9 cellular contexts compared by ENCODE assay signal in the genomic region with DNA sequence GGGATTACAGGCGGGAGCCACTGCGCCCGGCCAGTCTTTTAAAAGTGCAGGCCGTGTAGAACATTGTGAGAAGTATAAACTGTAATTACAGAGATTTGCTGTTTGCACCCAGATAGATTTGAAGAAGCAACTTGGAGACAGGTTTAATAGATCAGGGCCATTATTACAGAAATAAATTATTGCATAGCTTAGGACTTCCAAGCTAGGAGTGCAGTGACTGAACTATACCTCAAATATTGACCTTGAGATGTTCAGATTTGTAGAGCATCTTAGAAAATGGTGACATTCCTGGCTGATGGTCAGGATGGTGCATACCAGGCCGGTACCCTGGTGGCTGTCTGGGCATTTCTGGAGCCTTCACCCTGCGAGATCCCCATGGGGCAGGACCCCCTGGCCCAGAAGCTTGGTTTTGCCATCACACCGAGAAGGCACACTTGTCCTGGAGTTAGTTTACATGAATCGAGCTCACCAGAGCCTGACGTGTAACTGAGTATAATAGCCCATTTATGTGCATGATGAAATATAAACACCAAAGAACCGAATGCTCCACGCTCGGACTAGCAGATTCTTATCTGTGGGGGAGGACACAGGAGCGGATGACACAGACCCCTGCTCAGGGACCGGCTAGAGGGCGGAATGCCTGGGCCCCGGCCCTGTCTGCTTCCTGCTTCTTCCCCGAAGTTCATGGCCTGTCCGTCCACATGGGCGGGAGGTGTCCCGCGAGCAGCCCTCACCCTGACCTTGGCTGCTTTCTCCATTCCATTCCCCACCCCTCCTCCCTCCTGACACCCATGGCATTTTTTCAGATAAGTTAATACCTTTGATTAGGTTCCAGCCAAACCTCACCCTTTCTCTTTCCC. TPM values are rescaled to one million over a fixed set of nuclear protein-coding genes. Genes with fewer than 3 reads are reported as not detected.
DNase-seq lines count a peak whose midpoint lies in the region; TF ChIP-seq lines count a peak whose summit lies in the region.
"Had no signal": no experiment of that assay in that cellular context is flagged by ENCODE, and none has a peak within 500 bp of the region (broad histone marks: within the 10 kb centered on the region; RNA-seq: fewer than 3 reads in every experiment).

No MANE protein-coding gene starts in this region.

- H3K27ac Mint-ChIP-seq in neural progenitor cell = peak overlapping the region; percentile 95
- H3K27ac Mint-ChIP-seq: activated CD4-positive, alpha-beta memory T cell treated with anti-CD3 and anti-CD28 coated beads for 36 hours had no signal

- no peak overlapping the region for H3K9ac ChIP-seq in neural progenitor cell

- peaks cover 13% of the 10 kb centered on the region for H3F3A ChIP-seq in neural progenitor cell (ENCODE audit: low read depth)

- CTCF ChIA-PET in AG04450 (lab: Charles Lee) = interaction anchor here (1.3 to 1.5 kb wide), 2 partner anchors 13 to 14 kb away, joined by 3 to 4 read pairs; no protein-coding TSS in a partner anchor

- POLR2A ChIA-PET in AG04450 (lab: Yijun Ruan, JAX) = no interaction called here

- TF ChIP-seq CTCF in AG04450 (IDR thresholded peaks at IDR 0.05; ENCODE audit: low read depth, low read length) (no peak), fibroblast of pulmonary artery (IDR thresholded peaks at IDR 0.05; ENCODE audit: low read length, missing control alignments) (no peak), neural progenitor cell (IDR thresholded peaks at IDR 0.05) (no peak)

- H3K36me3 ChIP-seq in SJSA1 (no peaks in the 10 kb centered on the region), neural progenitor cell (no peaks in the 10 kb centered on the region)

- H3K4me3 Mint-ChIP-seq in neural progenitor cell = no peak overlapping the region
- H3K4me3 Mint-ChIP-seq: activated CD4-positive, alpha-beta memory T cell treated with anti-CD3 and anti-CD28 coated beads for 36 hours had no signal

- H3K9me3 Mint-ChIP-seq in neural progenitor cell = no peaks in the 10 kb centered on the region
- H3K9me3 Mint-ChIP-seq: activated CD4-positive, alpha-beta memory T cell treated with anti-CD3 and anti-CD28 coated beads for 36 hours had no signal

- H3K27me3 ChIP-seq in AG04450 (ENCODE audit: control insufficient read depth, insufficient read depth, low read length) (no peaks in the 10 kb centered on the region), SJSA1 (replicated peaks) (no peaks in the 10 kb centered on the region), neural progenitor cell (no peaks in the 10 kb centered on the region)

- H3K4me3 ChIP-seq in AG04450 (ENCODE audit: low read depth, low read length) = no peak overlapping the region
- no peak overlapping the region for H3K4me3 ChIP-seq in SJSA1
- H3K4me3 ChIP-seq in fibroblast of pulmonary artery (replicated peaks; ENCODE audit: low read depth, low read length) = no peak overlapping the region
- H3K4me3 ChIP-seq in neural progenitor cell = no peak overlapping the region

- no peak overlapping the region for H3K4me2 ChIP-seq in neural progenitor cell

- H3K4me1 Mint-ChIP-seq in neural progenitor cell = peaks cover 12% of the 10 kb centered on the region

- H3K4me1 ChIP-seq in SJSA1 (replicated peaks) (peaks cover 38% of the 10 kb centered on the region), neural progenitor cell (peaks cover 11% of the 10 kb centered on the region)

- no peak overlapping the region for H2AFZ ChIP-seq in neural progenitor cell (replicated peaks)

- H3K27ac ChIP-seq in AG04450 (ENCODE audit: low read depth, low read length) = peak overlapping the region; percentile 48
- peak overlapping the region; percentile 11; the same call in 1 of the 2 replicates for H3K27ac ChIP-seq in SJSA1
- no peak overlapping the region for H3K27ac ChIP-seq in neural progenitor cell

- peaks cover 5% of the 10 kb centered on the region; the same call in 1 of the 2 replicates for H3K9me3 ChIP-seq in AG04450 (ENCODE audit: control insufficient read depth, insufficient read depth, low read length)
- H3K9me3 ChIP-seq in SJSA1 (replicated peaks) = no peaks in the 10 kb centered on the region
- H3K9me3 ChIP-seq in neural progenitor cell (ENCODE audit: low read depth) = no peaks in the 10 kb centered on the region

- H4K20me1 ChIP-seq in neural progenitor cell (ENCODE audit: low read depth) = no peaks in the 10 kb centered on the region

- no peaks in the 10 kb centered on the region for H3K27me3 Mint-ChIP-seq in neural progenitor cell (ENCODE audit: insufficient read depth, low read depth)
- H3K27me3 Mint-ChIP-seq: activated CD4-positive, alpha-beta memory T cell treated with anti-CD3 and anti-CD28 coated beads for 36 hours had no signal

- H3K36me3 Mint-ChIP-seq in neural progenitor cell = peaks cover 10% of the 10 kb centered on the region
- H3K36me3 Mint-ChIP-seq: activated CD4-positive, alpha-beta memory T cell treated with anti-CD3 and anti-CD28 coated beads for 36 hours had no signal

- no peaks in the 10 kb centered on the region for H3K79me2 ChIP-seq in neural progenitor cell (ENCODE audit: low read depth)

- DNase-seq in AG04450 (ENCODE audit: low read depth, low spot score) (peak; percentile 33), SJSA1 (ENCODE audit: low read depth in 1 of 2, low spot score in 2 of 2) (peak; percentile 68 to 77), fibroblast of pulmonary artery (ENCODE audit: low read depth) (peak; percentile 54), neural progenitor cell (ENCODE audit: low spot score) (no peak), T1000 (lab: John Stamatoyannopoulos, UW) (no peak)
- DNase-seq in stimulated activated CD4-positive, alpha-beta T cell treated with anti-CD3 and anti-CD28 coated beads, Interleukin-12 subunit alpha, Interleukin-12 subunit beta, amount 100 ng/mL, for 4 hours = no peak
- no peak for DNase-seq in central memory CD4-positive, alpha-beta T cell
- no peak for DNase-seq in stimulated activated CD4-positive, alpha-beta T cell treated with anti-CD3 and anti-CD28 coated beads, Interleukin-1b, Interleukin-23, amount 100 ng/mL, for 48 hours
- DNase-seq: activated CD4-positive, alpha-beta memory T cell treated with anti-CD3 and anti-CD28 coated beads for 36 hours had no signal

RNA-seq across cellular contexts. Expression of a gene that starts 32.1 kb away (rescaled TPM):
- 2.0 and 2.4 TPM in 2 replicates for polyA plus RNA-seq in AG04450 (2011; rRNA removed)
- 0.87 and 3.8 TPM in 2 replicates for polyA minus RNA-seq in AG04450 (2011; rRNA and poly(A)+ RNA removed)
- 2.2 TPM in 1 of 2 replicates, not detected in the other for total RNA-seq in SJSA1 (2014; rRNA removed; shearing (Covaris generic))
- total RNA-seq in neural progenitor cell (ENCODE audit: low replicate concordance) = 7.7 and 11.8 TPM in 2 replicates

RNA-seq across cellular contexts. Expression of a gene that starts 32.9 kb away (rescaled TPM):
- 3.8 and 6.0 TPM in 2 replicates for polyA plus RNA-seq in AG04450 (2011; rRNA removed)
- 2.9 and 3.9 TPM in 2 replicates for polyA minus RNA-seq in AG04450 (2011; rRNA and poly(A)+ RNA removed)
- total RNA-seq in SJSA1 (2014; rRNA removed; shearing (Covaris generic)) = 35.7 and 49.9 TPM in 2 replicates
- 15.2 and 78.3 TPM in 2 replicates for total RNA-seq in neural progenitor cell (ENCODE audit: low replicate concordance)

RNA-seq across cellular contexts. Expression of a gene that starts 32.9 kb away (rescaled TPM):
- polyA plus RNA-seq in AG04450 (2011; rRNA removed) = 10.9 and 14.7 TPM in 2 replicates
- polyA minus RNA-seq in AG04450 (2011; rRNA and poly(A)+ RNA removed) = 23.0 and 31.4 TPM in 2 replicates
- total RNA-seq in SJSA1 (2014; rRNA removed; shearing (Covaris generic)) = 39.5 and 42.0 TPM in 2 replicates
- 21.2 and 34.8 TPM in 2 replicates for total RNA-seq in neural progenitor cell (ENCODE audit: low replicate concordance)

Comparison
In these comparisons a context has a peak if more than half of its experiments do, and no peak if none do; other contexts are left out.
1. DNase-seq: peak in AG04450 (single experiment), SJSA1 (2 of 2) and fibroblast of pulmonary artery (single experiment); none in neural progenitor cell (single experiment), stimulated activated CD4-positive, alpha-beta T cell treated with anti-CD3 and anti-CD28 coated beads, Interleukin-12 subunit alpha, Interleukin-12 subunit beta, amount 100 ng/mL, for 4 hours (single experiment), central memory CD4-positive, alpha-beta T cell (single experiment), T1000 (single experiment) and stimulated activated CD4-positive, alpha-beta T cell treated with anti-CD3 and anti-CD28 coated beads, Interleukin-1b, Interleukin-23, amount 100 ng/mL, for 48 hours (single experiment).